ENCODE assay signal across 8 cellular contexts in genomic region chr1:53541761-53542550, GRCh38.
DNase-seq lines count a peak whose midpoint lies in the region; ATAC-seq and TF ChIP-seq lines count a peak whose summit lies in the region.

No MANE protein-coding gene starts in this region.

- H3K9me3 Mint-ChIP-seq in MCF 10A (ENCODE audit: unreplicated experiment), result no peaks in the 10 kb centered on the region

- H3K4me3 Mint-ChIP-seq in MCF 10A (ENCODE audit: unreplicated experiment), result peak overlapping the region; percentile 8

- H3K4me3 ChIP-seq in breast epithelium, result no peak overlapping the region
- H3K4me3 ChIP-seq in iPS DF 6.9 (ENCODE audit: low read length), result no peak overlapping the region

- no peak overlapping the region for H3K27ac Mint-ChIP-seq in MCF 10A (ENCODE audit: low read depth, unreplicated experiment)

- peak; percentile 94 for DNase-seq in MCF 10A (ENCODE audit: unreplicated experiment)
- no peak for DNase-seq in breast epithelium (ENCODE audit: low spot score in 2 of 2)
- DNase-seq in T1000 (lab: John Stamatoyannopoulos, UW), result peak; percentile 80
- DNase-seq in iPS DF 6.9 (ENCODE audit: low read depth, low spot score), result peak; percentile 37
- DNase-seq in germinal center (ENCODE audit: low spot score), result no peak

- BruUV-seq in MCF 10A (replicated peaks; lab: Mats Ljungman, UMichigan), result no TSS peak

- H3K4me1 ChIP-seq in breast epithelium (no peaks in the 10 kb centered on the region), iPS DF 6.9 (ENCODE audit: control insufficient read depth, insufficient read depth, low read length) (peaks cover 1% of the 10 kb centered on the region)

- H3K36me3 ChIP-seq in breast epithelium (no peaks in the 10 kb centered on the region), iPS DF 6.9 (ENCODE audit: control insufficient read depth, insufficient read depth, low read length) (no peaks in the 10 kb centered on the region)

- TF ChIP-seq POLR2A in breast epithelium (IDR thresholded peaks at IDR 0.05), result no peak

- H3K36me3 Mint-ChIP-seq in MCF 10A (ENCODE audit: insufficient read depth, unreplicated experiment), result no peaks in the 10 kb centered on the region

- no CpG with 5 or more reads among the region's 15 CpGs for WGBS in iPS DF 6.9 (ENCODE audit: insufficient coverage, insufficient read length)

- POLR2A ChIA-PET in MCF 10A (lab: Yijun Ruan, JAX), result interaction anchor here (0.8 kb wide), 1 partner anchor 11 kb away, joined by 4 read pairs; no protein-coding TSS in a partner anchor

- H3K27ac ChIP-seq in breast epithelium (no peak overlapping the region), iPS DF 6.9 (ENCODE audit: low read length) (no peak overlapping the region)

- H3K27me3 Mint-ChIP-seq in MCF 10A (ENCODE audit: insufficient read depth, unreplicated experiment), result no peaks in the 10 kb centered on the region

- no peaks in the 10 kb centered on the region for H3K27me3 ChIP-seq in breast epithelium
- H3K27me3 ChIP-seq in iPS DF 6.9 (ENCODE audit: control insufficient read depth, insufficient read depth, low read length), result no peaks in the 10 kb centered on the region

- H3K9me3 ChIP-seq in breast epithelium (no peaks in the 10 kb centered on the region), iPS DF 6.9 (ENCODE audit: control insufficient read depth, insufficient read depth, low read length) (no peaks in the 10 kb centered on the region)

- TF ChIP-seq CTCF in MCF 10A (IDR thresholded peaks at IDR 0.05; ENCODE audit: unreplicated experiment), result no peak
- no peak for TF ChIP-seq CTCF in breast epithelium (IDR thresholded peaks at IDR 0.05)

- ATAC-seq in GM18502 (IDR thresholded peaks at IDR 0.05; ENCODE audit: poor library complexity, unreplicated experiment) (no peak), GM21367 (IDR thresholded peaks at IDR 0.05; ENCODE audit: unreplicated experiment) (no peak), GM21576 (IDR thresholded peaks at IDR 0.05; ENCODE audit: unreplicated experiment) (no peak)

- intact Hi-C loops in MCF 10A (cut with micrococcal nuclease), result no loop called here
- intact Hi-C loops in breast epithelium (cut with DNase I; ENCODE audit: low total_unique reads), result no loop called here

- H3K4me1 Mint-ChIP-seq in MCF 10A (ENCODE audit: insufficient read depth, unreplicated experiment), result peaks cover 21% of the 10 kb centered on the region

- CTCF ChIA-PET in MCF 10A (lab: Yijun Ruan, JAX), result interaction anchor here (0.7 kb wide), 2 partner anchors 54 to 264 kb away, joined by 3 to 5 read pairs; no protein-coding TSS in a partner anchor

Comparison
In these comparisons a context has a peak if more than half of its experiments do, and no peak if none do; other contexts are left out.
1. DNase-seq: peak in MCF 10A (single experiment), T1000 (single experiment) and iPS DF 6.9 (single experiment); none in breast epithelium (0 of 2) and germinal center (single experiment).